In genomic region chr2:132568679-132569078, GRCh38 we compare ENCODE assay signal across 35 cellular contexts.
"Had no signal": no experiment of that assay in that cellular context is flagged by ENCODE, and none has a peak within 500 bp of the region (broad histone marks: within the 10 kb centered on the region; RNA-seq: fewer than 3 reads in every experiment).

No MANE protein-coding gene starts in this region.

- H3K9me3 ChIP-seq: adrenal gland, body of pancreas, breast epithelium had no signal

- H3K27me3 Mint-ChIP-seq: activated B cell treated with CpG ODN at 0.5 μM for 24 hours; activated CD4-positive, alpha-beta memory T cell treated with anti-CD3 and anti-CD28 coated beads for 36 hours; activated CD4-positive, alpha-beta T cell treated with anti-CD3 and anti-CD28 coated beads, Interleukin-2, amount 10 ng/mL, durations not matched to agents 24 days and 14 days; activated CD8-positive, alpha-beta T cell treated with anti-CD3 and anti-CD28 coated beads for 36 hours had no signal

- H3K27ac Mint-ChIP-seq: activated B cell treated with CpG ODN at 0.5 μM for 24 hours; activated CD4-positive, alpha-beta memory T cell treated with anti-CD3 and anti-CD28 coated beads for 36 hours; activated CD4-positive, alpha-beta T cell treated with anti-CD3 and anti-CD28 coated beads, Interleukin-2, amount 10 ng/mL, durations not matched to agents 24 days and 14 days; activated CD8-positive, alpha-beta T cell treated with anti-CD3 and anti-CD28 coated beads for 36 hours; activated naive CD4-positive, alpha-beta T cell treated with anti-CD3 and anti-CD28 coated beads for 36 hours; activated naive CD4-positive, alpha-beta T cell treated with anti-CD3 and anti-CD28 coated beads, Interleukin-2, amount 50 U/mL, for 72 hours; activated naive CD8-positive, alpha-beta T cell treated with anti-CD3 and anti-CD28 coated beads for 36 hours; T-helper 1 cell treated with Interleukin-12 subunit alpha and Interleukin-12 subunit beta and Interleukin-4 antibody, amounts not matched to agents 30 μg/mL and 1 μg/mL, for 36 hours; T-helper 2 cell treated with Interferon-gamma antibody and Interleukin-4, amounts not matched to agents 5 μg/mL and 100 μg/mL, for 36 hours had no signal

- H3K27me3 ChIP-seq: adrenal gland, body of pancreas, brain microvascular endothelial cell, breast epithelium had no signal

- H3K4me1 Mint-ChIP-seq: activated B cell treated with CpG ODN at 0.5 μM for 24 hours; activated CD4-positive, alpha-beta T cell treated with anti-CD3 and anti-CD28 coated beads, Interleukin-2, amount 10 ng/mL, durations not matched to agents 24 days and 14 days; activated naive CD8-positive, alpha-beta T cell treated with anti-CD3 and anti-CD28 coated beads for 36 hours had no signal

- H3K4me3 Mint-ChIP-seq: activated B cell treated with CpG ODN at 0.5 μM for 24 hours; activated CD4-positive, alpha-beta memory T cell treated with anti-CD3 and anti-CD28 coated beads for 36 hours; activated CD4-positive, alpha-beta T cell treated with anti-CD3 and anti-CD28 coated beads, Interleukin-2, amount 10 ng/mL, durations not matched to agents 24 days and 14 days; activated CD8-positive, alpha-beta T cell treated with anti-CD3 and anti-CD28 coated beads for 36 hours; activated naive CD4-positive, alpha-beta T cell treated with anti-CD3 and anti-CD28 coated beads for 36 hours; activated naive CD8-positive, alpha-beta T cell treated with anti-CD3 and anti-CD28 coated beads for 36 hours; activated T-cell treated with anti-CD3 and anti-CD28 coated beads, Interleukin-2, amount 50 U/mL, for 4 hours; T-helper 1 cell treated with Interleukin-12 subunit alpha and Interleukin-12 subunit beta and Interleukin-4 antibody, amounts not matched to agents 30 μg/mL and 1 μg/mL, for 36 hours; T-helper 2 cell treated with Interferon-gamma antibody and Interleukin-4, amounts not matched to agents 5 μg/mL and 100 μg/mL, for 36 hours had no signal

- H3K4me3 ChIP-seq: adrenal gland, body of pancreas, breast epithelium had no signal

- DNase-seq: activated B cell treated with CpG ODN at 0.5 μM for 24 hours; activated CD4-positive, alpha-beta memory T cell treated with anti-CD3 and anti-CD28 coated beads for 36 hours; activated CD4-positive, alpha-beta T cell treated with anti-CD3 and anti-CD28 coated beads for 4 hours; activated CD4-positive, alpha-beta T cell treated with anti-CD3 and anti-CD28 coated beads, Interleukin-2, amount 10 ng/mL, durations not matched to agents 24 days and 14 days; activated CD4-positive, alpha-beta T cell treated with anti-CD3 and anti-CD28 coated beads, Interleukin-2, amount 50 U/mL, for 1 hour; activated CD4-positive, alpha-beta T cell treated with anti-CD3 and anti-CD28 coated beads, Interleukin-2, amount 50 U/mL, for 4 hours; activated CD4-positive, CD25-positive, alpha-beta regulatory T cell treated with anti-CD3 and anti-CD28 coated beads, Interleukin-2, amount 50 U/mL, for 72 hours; activated CD8-positive, alpha-beta memory T cell treated with anti-CD3 and anti-CD28 coated beads, Interleukin-2, amount 50 U/mL, for 4 hours; activated CD8-positive, alpha-beta T cell treated with anti-CD3 and anti-CD28 coated beads for 36 hours; activated effector memory CD4-positive, alpha-beta T cell treated with anti-CD3 and anti-CD28 coated beads, Interleukin-2, amount 50 U/mL, for 16 hours; activated gamma-delta T cell treated with Interleukin-2 at 50 U/mL for 16 hours; activated naive CD4-positive, alpha-beta T cell; activated naive CD4-positive, alpha-beta T cell treated with anti-CD3 and anti-CD28 coated beads for 36 hours; activated naive CD4-positive, alpha-beta T cell treated with anti-CD3 and anti-CD28 coated beads, Interleukin-2, amount 50 U/mL, for 16 hours; activated naive CD8-positive, alpha-beta T cell treated with anti-CD3 and anti-CD28 coated beads for 36 hours; activated T-cell treated with anti-CD3 and anti-CD28 coated beads for 4 hours; activated T-cell treated with anti-CD3 and anti-CD28 coated beads, Interleukin-2, amount 50 U/mL, for 1 hour; activated T-cell treated with anti-CD3 and anti-CD28 coated beads, Interleukin-2, amount 50 U/mL, for 4 hours; amniotic stem cell; aorta; brain microvascular endothelial cell; central memory CD4-positive, alpha-beta T cell; SW 1271; T-helper 1 cell; T-helper 2 cell; T-helper 9 cell had no signal

- ATAC-seq: activated CD8-positive, alpha-beta T cell treated with anti-CD3 and anti-CD28 coated beads for 36 hours; activated naive CD4-positive, alpha-beta T cell treated with anti-CD3 and anti-CD28 coated beads, Interleukin-2, amount 50 U/mL, for 72 hours; activated T-cell treated with anti-CD3 and anti-CD28 coated beads, Interleukin-2, amount 50 U/mL, for 4 hours; body of pancreas had no signal

- H3K4me1 ChIP-seq: adrenal gland, breast epithelium had no signal

- FAIRE-seq: astrocyte, TTC549 had no signal

- H3K9me3 Mint-ChIP-seq: activated B cell treated with CpG ODN at 0.5 μM for 24 hours; activated naive CD8-positive, alpha-beta T cell treated with anti-CD3 and anti-CD28 coated beads for 36 hours; activated T-cell treated with anti-CD3 and anti-CD28 coated beads, Interleukin-2, amount 50 U/mL, for 4 hours had no signal

- H3K27ac ChIP-seq: adrenal gland, body of pancreas, brain microvascular endothelial cell, breast epithelium, VCaP had no signal

- H3K36me3 ChIP-seq: adrenal gland, brain microvascular endothelial cell, breast epithelium had no signal

- H3K36me3 Mint-ChIP-seq: activated CD4-positive, alpha-beta memory T cell treated with anti-CD3 and anti-CD28 coated beads for 36 hours; activated naive CD4-positive, alpha-beta T cell treated with anti-CD3 and anti-CD28 coated beads, Interleukin-2, amount 50 U/mL, for 72 hours; activated naive CD8-positive, alpha-beta T cell treated with anti-CD3 and anti-CD28 coated beads for 36 hours had no signal
